Comparison of ENCODE assay signal across 14 cellular contexts in the genomic region with DNA sequence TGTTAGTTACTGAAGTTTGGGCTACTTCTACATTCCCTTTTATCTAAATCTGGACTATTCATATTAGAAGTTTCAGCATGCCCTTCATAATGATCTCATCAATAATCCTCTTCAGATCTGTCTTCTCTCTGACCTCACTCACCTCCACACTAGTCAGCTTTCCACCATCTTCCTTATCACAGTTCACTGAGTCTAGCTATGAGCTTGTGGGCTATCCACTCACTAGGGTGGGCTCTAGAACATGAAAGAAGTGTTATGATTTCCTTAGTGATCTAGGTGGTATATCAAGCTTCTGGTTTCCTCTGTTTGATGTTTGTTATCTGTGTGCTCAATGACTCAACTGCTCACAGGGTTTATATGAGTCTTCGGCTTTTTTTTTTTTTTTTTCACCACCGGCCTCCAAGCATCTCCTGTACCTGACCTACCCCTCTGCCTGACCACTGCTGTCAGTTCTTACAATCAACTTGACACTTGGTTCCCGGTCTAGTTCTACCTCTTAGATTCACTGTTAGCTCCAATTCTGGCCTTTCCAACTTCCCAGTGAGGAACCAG.
DNase-seq lines count a peak whose midpoint lies in the region; ATAC-seq lines count a peak whose summit lies in the region.
"Had no signal": no experiment of that assay in that cellular context is flagged by ENCODE, and none has a peak within 500 bp of the region (broad histone marks: within the 10 kb centered on the region; RNA-seq: fewer than 3 reads in every experiment).

No MANE protein-coding gene starts in this region.

- H3K4me3 Mint-ChIP-seq in stimulated activated naive CD8-positive, alpha-beta T cell treated with anti-CD3 and anti-CD28 coated beads, Interleukin-15, amount 100 ng/mL, for 72 hours: no peak overlapping the region
- H3K4me3 Mint-ChIP-seq: CD4-positive, CD25-positive, alpha-beta regulatory T cell; HFFc6 had no signal

- no peak for DNase-seq in stimulated activated naive CD8-positive, alpha-beta T cell treated with anti-CD3 and anti-CD28 coated beads, Interleukin-15, Interleukin-2, amounts not matched to agents 100 U/mL and 50 U/mL, for 24 hours
- DNase-seq in stimulated activated naive CD8-positive, alpha-beta T cell treated with anti-CD3 and anti-CD28 coated beads, Interleukin-15, amount 100 ng/mL, for 72 hours: no peak
- DNase-seq in SJSA1 (ENCODE audit: low read depth in 1 of 2, low spot score in 2 of 2) (peak in 1 of 2 experiments; percentile 12), kidney tubule cell (ENCODE audit: low spot score) (peak; percentile 12), NCI-H1092 treated with DMSO at 0.1 percent for 48 hours (lab: John Stamatoyannopoulos, UW) (no peak), NCI-H510A treated with DMSO at 0.1 percent for 48 hours (lab: John Stamatoyannopoulos, UW) (no peak)
- DNase-seq in stimulated activated CD4-positive, alpha-beta T cell treated with anti-CD3 and anti-CD28 coated beads, Interleukin-15, amount 100 ng/mL, for 24 hours: no peak
- DNase-seq: CD4-positive, CD25-positive, alpha-beta regulatory T cell; EL; HFFc6; NCI-H2107; NCI-H748 treated with DMSO at 0.1 percent for 48 hours; Right ventricle myocardium superior had no signal

- H3K9me3 ChIP-seq in SJSA1 (replicated peaks): no peaks in the 10 kb centered on the region

- H3K27ac ChIP-seq in SJSA1: 0 out of 2 replicates have a peak overlapping the region, but pooled peaks have one; percentile 90

- no peaks in the 10 kb centered on the region for H3K27me3 ChIP-seq in SJSA1 (replicated peaks)

- peaks cover 12% of the 10 kb centered on the region in 2 donors for H3K9me3 Mint-ChIP-seq in stimulated activated naive CD8-positive, alpha-beta T cell treated with anti-CD3 and anti-CD28 coated beads, Interleukin-15, amount 100 ng/mL, for 72 hours
- H3K9me3 Mint-ChIP-seq: CD4-positive, CD25-positive, alpha-beta regulatory T cell; HFFc6 had no signal

- 0 out of 2 replicates have a peak, but pooled peaks cover 3% of the 10 kb centered on the region for H3K36me3 ChIP-seq in SJSA1

- peaks cover 41% of the 10 kb centered on the region for H3K4me1 ChIP-seq in SJSA1 (replicated peaks)

- ATAC-seq in stimulated activated naive CD8-positive, alpha-beta T cell treated with anti-CD3 and anti-CD28 coated beads, Interleukin-15, Interleukin-2, amounts not matched to agents 100 U/mL and 50 U/mL, for 24 hours: peak; percentile 52
- ATAC-seq in stimulated activated naive CD8-positive, alpha-beta T cell treated with anti-CD3 and anti-CD28 coated beads, Interleukin-15, amount 100 ng/mL, for 72 hours: no peak
- ATAC-seq: SK-N-SH treated with all-trans-retinoic acid at 6 μM for 48 hours had no signal

- no peaks in the 10 kb centered on the region for H3K27me3 Mint-ChIP-seq in stimulated activated naive CD8-positive, alpha-beta T cell treated with anti-CD3 and anti-CD28 coated beads, Interleukin-15, amount 100 ng/mL, for 72 hours
- H3K27me3 Mint-ChIP-seq: CD4-positive, CD25-positive, alpha-beta regulatory T cell had no signal

- H3K4me3 ChIP-seq in SJSA1: no peak overlapping the region

- no peak overlapping the region for H3K27ac Mint-ChIP-seq in stimulated activated naive CD8-positive, alpha-beta T cell treated with anti-CD3 and anti-CD28 coated beads, Interleukin-15, amount 100 ng/mL, for 72 hours

- no peaks in the 10 kb centered on the region for H3K4me1 Mint-ChIP-seq in stimulated activated naive CD8-positive, alpha-beta T cell treated with anti-CD3 and anti-CD28 coated beads, Interleukin-15, amount 100 ng/mL, for 72 hours
